ENCODE assay signal across 28 cellular contexts in genomic region chr2:56192664-56193305, GRCh38. TPM values are rescaled to one million over a fixed set of nuclear protein-coding genes. Genes with fewer than 3 reads are reported as not detected.
"Had no signal": no experiment of that assay in that cellular context is flagged by ENCODE, and none has a peak within 500 bp of the region (broad histone marks: within the 10 kb centered on the region; RNA-seq: fewer than 3 reads in every experiment).

No MANE protein-coding gene starts in this region.

- ATAC-seq: activated CD4-positive, CD25-positive, alpha-beta regulatory T cell treated with anti-CD3 and anti-CD28 coated beads, Interleukin-2, amount 50 U/mL, for 24 hours; left lobe of liver; naive thymus-derived CD8-positive, alpha-beta T cell; sciatic nerve had no signal

- FAIRE-seq: bronchial epithelial cell, TTC549 had no signal

- H3K9ac ChIP-seq: neural progenitor cell had no signal

- DNase-seq: activated CD4-positive, alpha-beta T cell treated with anti-CD3 and anti-CD28 coated beads for 48 hours; activated CD4-positive, alpha-beta T cell treated with anti-CD3 and anti-CD28 coated beads, Interleukin-2, amount 50 U/mL, for 48 hours; activated CD8-positive, alpha-beta memory T cell treated with anti-CD3 and anti-CD28 coated beads for 24 hours; activated effector memory CD4-positive, alpha-beta T cell treated with Interleukin-2 at 50 U/mL for 16 hours; activated naive CD4-positive, alpha-beta T cell treated with Interleukin-2 at 50 U/mL for 16 hours; anterior cingulate cortex; effector memory CD4-positive, alpha-beta T cell; erythroblast; foreskin fibroblast; head of caudate nucleus; hippocampal formation; immature natural killer cell; mammary epithelial cell; naive thymus-derived CD8-positive, alpha-beta T cell; stimulated activated CD4-positive, alpha-beta T cell treated with anti-CD3 and anti-CD28 coated beads, Interleukin-12 subunit alpha, Interleukin-12 subunit beta, amount 100 ng/mL, for 4 hours; stimulated activated CD4-positive, alpha-beta T cell treated with anti-CD3 and anti-CD28 coated beads, Interleukin-4, amount 100 ng/mL, for 1 hour; SW 1271; T-helper 9 cell; WERI-Rb-1 had no signal

- H3K4me2 ChIP-seq: neural progenitor cell had no signal

- H3K4me1 ChIP-seq: neural progenitor cell had no signal

- H3K27me3 ChIP-seq: dorsolateral prefrontal cortex had no signal

- H3K27ac ChIP-seq: coronary artery, dorsolateral prefrontal cortex, neural progenitor cell, skin epidermis, WERI-Rb-1 had no signal

- H3K36me3 ChIP-seq: neural progenitor cell, WERI-Rb-1 had no signal

- H2AFZ ChIP-seq: neural progenitor cell had no signal

- H3K4me3 ChIP-seq: coronary artery, neural progenitor cell, skin epidermis had no signal

RNA-seq across cellular contexts. Expression of gene CCDC85A, which starts 9.0 kb away (rescaled TPM):
- total RNA-seq: bronchial epithelial cell; naive thymus-derived CD8-positive, alpha-beta T cell had no signal
- polyA plus RNA-seq: immature natural killer cell; naive thymus-derived CD8-positive, alpha-beta T cell had no signal
